1 cellular context compared by ENCODE assay signal in genomic region chr14:96363751-96364336, GRCh38.
TF ChIP-seq lines count a peak whose summit lies in the region.

No MANE protein-coding gene starts in this region.

TF ChIP-seq in K562, 482 proteins besides CTCF, POLR2A, EP300 and RAD21 (continues in another document):
- TF ChIP-seq SMAD3 (CRISPR knock-in tag; conservative IDR thresholded peaks at IDR 0.05) (no peak), ZNF551 (CRISPR knock-in tag; IDR thresholded peaks at IDR 0.05) (no peak), CHAMP1 (IDR thresholded peaks at IDR 0.05) (no peak), CREM (IDR thresholded peaks at IDR 0.05; ENCODE audit: low read depth) (no peak), MIER1 (IDR thresholded peaks at IDR 0.05; ENCODE audit: low read depth) (no peak), BRCA1 (IDR thresholded peaks at IDR 0.05) (no peak), BRCA1 (CRISPR knock-in tag; IDR thresholded peaks at IDR 0.05) (no peak), ID3 (CRISPR knock-in tag; IDR thresholded peaks at IDR 0.05) (no peak), ID3 (tag; IDR thresholded peaks at IDR 0.05) (no peak), ZBED1 (IDR thresholded peaks at IDR 0.05) (no peak), ZNF740 (CRISPR knock-in tag; IDR thresholded peaks at IDR 0.05) (no peak), ZNF740 (tag; IDR thresholded peaks at IDR 0.05) (no peak), ZNF507 (tag; conservative IDR thresholded peaks at IDR 0.05) (no peak), TOE1 (IDR thresholded peaks at IDR 0.05; ENCODE audit: borderline replicate concordance) (0 out of 2 replicates have a peak, but pooled peaks have one; percentile 22), TOE1 (CRISPR knock-in tag; IDR thresholded peaks at IDR 0.05; ENCODE audit: borderline replicate concordance, low read depth) (no peak), PCBP1 (IDR thresholded peaks at IDR 0.05; ENCODE audit: low read depth, low read length, poor library complexity, severe bottlenecking) (no peak), FOS (IDR thresholded peaks at IDR 0.05; ENCODE audit: extremely low read depth, insufficient read length) (no peak), SETDB1 (IDR thresholded peaks at IDR 0.05; ENCODE audit: low read length) (no peak), XRCC5 (IDR thresholded peaks at IDR 0.05; ENCODE audit: low read depth, low read length) (no peak), E2F8 (IDR thresholded peaks at IDR 0.05; ENCODE audit: low read depth, partially characterized antibody) (no peak), SREBF2 (CRISPR knock-in tag; IDR thresholded peaks at IDR 0.05) (no peak), ZMIZ1 (IDR thresholded peaks at IDR 0.05; ENCODE audit: low read depth in 2 of 2, low read length in 2 of 2) (no peak), KLF13 (tag; IDR thresholded peaks at IDR 0.05; ENCODE audit: borderline replicate concordance, low read depth) (0 out of 2 replicates have a peak, but pooled peaks have one; percentile 13), STAT6 (CRISPR knock-in tag; IDR thresholded peaks at IDR 0.05) (no peak), ZC3H4 (CRISPR knock-in tag; IDR thresholded peaks at IDR 0.05; ENCODE audit: borderline replicate concordance) (no peak), ZNF253 (CRISPR knock-in tag; conservative IDR thresholded peaks at IDR 0.05) (no peak), ZNF263 (CRISPR knock-in tag; IDR thresholded peaks at IDR 0.05; ENCODE audit: borderline replicate concordance) (no peak), ZNF766 (CRISPR knock-in tag; conservative IDR thresholded peaks at IDR 0.05) (no peak), NR2F6 (CRISPR knock-in tag; IDR thresholded peaks at IDR 0.05) (no peak), KAT7 (CRISPR knock-in tag; IDR thresholded peaks at IDR 0.05; ENCODE audit: borderline replicate concordance) (peak; percentile 35; the same call in 1 of the 2 replicates), TAF15 (IDR thresholded peaks at IDR 0.05; ENCODE audit: low read depth, low read length) (no peak), HMGXB4 (CRISPR knock-in tag; IDR thresholded peaks at IDR 0.05) (no peak), CC2D1A (IDR thresholded peaks at IDR 0.05) (no peak), TAF1 (IDR thresholded peaks at IDR 0.05; ENCODE audit: control insufficient read depth, extremely low read depth, insufficient read depth, low read length, severe bottlenecking) (no peak), ZNF431 (CRISPR knock-in tag; IDR thresholded peaks at IDR 0.05) (no peak), TRIM25 (IDR thresholded peaks at IDR 0.05; ENCODE audit: borderline replicate concordance) (no peak), SP1 (CRISPR knock-in tag; IDR thresholded peaks at IDR 0.05) (0 out of 2 replicates have a peak, but pooled peaks have one; percentile 5), BACH1 (tag; IDR thresholded peaks at IDR 0.05) (no peak), ATF7 (IDR thresholded peaks at IDR 0.05) (no peak), ZBTB33 (CRISPR knock-in tag; IDR thresholded peaks at IDR 0.05) (no peak), ZNF699 (CRISPR knock-in tag; IDR thresholded peaks at IDR 0.05; ENCODE audit: insufficient replicate concordance) (no peak), KDM4B (IDR thresholded peaks at IDR 0.05; ENCODE audit: borderline replicate concordance in 2 of 2, low read depth in 1 of 2) (no peak), BMI1 (IDR thresholded peaks at IDR 0.05; ENCODE audit: low read length) (no peak), HNRNPK (IDR thresholded peaks at IDR 0.05; ENCODE audit: low read depth, low read length, poor library complexity, severe bottlenecking) (no peak), ZNF77 (CRISPR knock-in tag; IDR thresholded peaks at IDR 0.05) (no peak)
